ENCODE assay signal across 8 cellular contexts in genomic region chr20:1184638-1185315, GRCh38. TPM values are rescaled to one million over a fixed set of nuclear protein-coding genes. Genes with fewer than 3 reads are reported as not detected.
A peak's percentile ranks its signal among the peaks of the same experiment; 100 is the strongest.
DNase-seq lines count a peak whose midpoint lies in the region; ATAC-seq and TF ChIP-seq lines count a peak whose summit lies in the region.

Gene TMEM74B (minus strand): TSS chr20:1184981. CDS start chr20:1183801, 1,180 bp downstream.

- H3K4me3 Mint-ChIP-seq in activated CD4-positive, alpha-beta memory T cell treated with anti-CD3 and anti-CD28 coated beads, Interleukin-2, amount 10 ng/mL, durations not matched to agents 7 days and 5 days, result peak within 1 kb of the TSS; percentile 59
- H3K4me3 Mint-ChIP-seq in stimulated activated effector memory CD8-positive, alpha-beta T cell treated with anti-CD3 and anti-CD28 coated beads, Interleukin-12 subunit alpha, Interleukin-12 subunit beta, amount 100 ng/mL, for 72 hours, result peak within 1 kb of the TSS; percentile 62

- H3K27ac Mint-ChIP-seq in activated CD4-positive, alpha-beta memory T cell treated with anti-CD3 and anti-CD28 coated beads, Interleukin-2, amount 10 ng/mL, durations not matched to agents 7 days and 5 days, result no peak within 1 kb of the TSS
- H3K27ac Mint-ChIP-seq in stimulated activated effector memory CD8-positive, alpha-beta T cell treated with anti-CD3 and anti-CD28 coated beads, Interleukin-12 subunit alpha, Interleukin-12 subunit beta, amount 100 ng/mL, for 72 hours, result no peak within 1 kb of the TSS

- POLR2A ChIA-PET in activated CD4-positive, alpha-beta memory T cell treated with anti-CD3 and anti-CD28 coated beads, Interleukin-2, amount 10 ng/mL, durations not matched to agents 7 days and 5 days (lab: Charles Lee), result interaction anchor here (0.7 kb wide), 1 partner anchor 33 kb away, joined by 4 read pairs; no protein-coding TSS in a partner anchor

- H3K36me3 Mint-ChIP-seq in activated CD4-positive, alpha-beta memory T cell treated with anti-CD3 and anti-CD28 coated beads, Interleukin-2, amount 10 ng/mL, durations not matched to agents 7 days and 5 days (ENCODE audit: low read depth), result no peaks in the 10 kb centered on the region
- peaks cover 6% of the 10 kb centered on the region for H3K36me3 Mint-ChIP-seq in stimulated activated effector memory CD8-positive, alpha-beta T cell treated with anti-CD3 and anti-CD28 coated beads, Interleukin-12 subunit alpha, Interleukin-12 subunit beta, amount 100 ng/mL, for 72 hours

- peak within 1 kb of the TSS; percentile 52 to 67 for H3K4me3 ChIP-seq in right atrium auricular region

- peaks cover 10% of the 10 kb centered on the region for H3K4me1 Mint-ChIP-seq in activated CD4-positive, alpha-beta memory T cell treated with anti-CD3 and anti-CD28 coated beads, Interleukin-2, amount 10 ng/mL, durations not matched to agents 7 days and 5 days
- H3K4me1 Mint-ChIP-seq in stimulated activated effector memory CD8-positive, alpha-beta T cell treated with anti-CD3 and anti-CD28 coated beads, Interleukin-12 subunit alpha, Interleukin-12 subunit beta, amount 100 ng/mL, for 72 hours, result peaks cover 20% of the 10 kb centered on the region

- H3K36me3 ChIP-seq in right atrium auricular region, result no peaks in the 10 kb centered on the region

- DNase-seq in NCI-H1417 (lab: John Stamatoyannopoulos, UW), result peak in 2 of 3 experiments; percentile 60 to 72
- no peak for DNase-seq in NCI-H1417 treated with DMSO at 0.1 percent for 48 hours (lab: John Stamatoyannopoulos, UW)
- no peak for DNase-seq in activated CD4-positive, alpha-beta memory T cell treated with anti-CD3 and anti-CD28 coated beads, Interleukin-2, amount 10 ng/mL, durations not matched to agents 7 days and 5 days
- DNase-seq in right atrium auricular region (ENCODE audit: low spot score), result no peak
- no peak for DNase-seq in stimulated activated effector memory CD8-positive, alpha-beta T cell treated with anti-CD3 and anti-CD28 coated beads, Interleukin-12 subunit alpha, Interleukin-12 subunit beta, amount 100 ng/mL, for 72 hours (ENCODE audit: low spot score in 2 of 2)
- DNase-seq in C1 segment of cervical spinal cord (lab: John Stamatoyannopoulos, UW), result no peak
- DNase-seq in stimulated activated naive CD4-positive, alpha-beta T cell treated with Interleukin-2 at 50 U/mL for 16 hours (lab: John Stamatoyannopoulos, UW), result no peak
- DNase-seq in NCI-H187 treated with DMSO at 0.1 percent for 48 hours (lab: John Stamatoyannopoulos, UW), result no peak

- TF ChIP-seq CTCF in right atrium auricular region (IDR thresholded peaks at IDR 0.05), result no peak

- no peaks in the 10 kb centered on the region for H3K27me3 ChIP-seq in right atrium auricular region

- H3K4me1 ChIP-seq in right atrium auricular region, result peaks cover 0 to 37% of the 10 kb centered on the region in 2 donors

- H3K27ac ChIP-seq in right atrium auricular region, result peak within 1 kb of the TSS; percentile 35 to 60

- H3K9me3 Mint-ChIP-seq in activated CD4-positive, alpha-beta memory T cell treated with anti-CD3 and anti-CD28 coated beads, Interleukin-2, amount 10 ng/mL, durations not matched to agents 7 days and 5 days, result no peaks in the 10 kb centered on the region
- H3K9me3 Mint-ChIP-seq in stimulated activated effector memory CD8-positive, alpha-beta T cell treated with anti-CD3 and anti-CD28 coated beads, Interleukin-12 subunit alpha, Interleukin-12 subunit beta, amount 100 ng/mL, for 72 hours, result no peaks in the 10 kb centered on the region

- peak; percentile 14 for ATAC-seq in stimulated activated effector memory CD8-positive, alpha-beta T cell treated with anti-CD3 and anti-CD28 coated beads, Interleukin-12 subunit alpha, Interleukin-12 subunit beta, amount 100 ng/mL, for 72 hours

- H3K9me3 ChIP-seq in right atrium auricular region, result no peaks in the 10 kb centered on the region

- H3K27me3 Mint-ChIP-seq in activated CD4-positive, alpha-beta memory T cell treated with anti-CD3 and anti-CD28 coated beads, Interleukin-2, amount 10 ng/mL, durations not matched to agents 7 days and 5 days, result peaks cover 38% of the 10 kb centered on the region

- CTCF ChIA-PET in activated CD4-positive, alpha-beta memory T cell treated with anti-CD3 and anti-CD28 coated beads, Interleukin-2, amount 10 ng/mL, durations not matched to agents 7 days and 5 days (lab: Charles Lee), result interaction anchor here (0.8 to 1.2 kb wide), 2 partner anchors 60 to 76 kb away, joined by 3 read pairs; no protein-coding TSS in a partner anchor

RNA-seq across cellular contexts. Expression of gene TMEM74B, which starts in this region (rescaled TPM):
- 1 to 10 TPM in 1 of 2 experiments, under 1 TPM in 1; 0.83 to 1.8 TPM for total RNA-seq in activated CD4-positive, alpha-beta memory T cell treated with anti-CD3 and anti-CD28 coated beads, Interleukin-2, amount 10 ng/mL, durations not matched to agents 7 days and 5 days
- 1 to 10 TPM in 1 of 2 donors, under 1 TPM in 1; 0.83 to 4.6 TPM for total RNA-seq in right atrium auricular region

Comparison
In these comparisons a context has a peak if more than half of its experiments do, and no peak if none do; other contexts are left out.
1. DNase-seq: peak in NCI-H1417 (2 of 3); none in NCI-H1417 treated with DMSO at 0.1 percent for 48 hours (single experiment), activated CD4-positive, alpha-beta memory T cell treated with anti-CD3 and anti-CD28 coated beads, Interleukin-2, amount 10 ng/mL, durations not matched to agents 7 days and 5 days (single experiment), right atrium auricular region (single experiment), stimulated activated effector memory CD8-positive, alpha-beta T cell treated with anti-CD3 and anti-CD28 coated beads, Interleukin-12 subunit alpha, Interleukin-12 subunit beta, amount 100 ng/mL, for 72 hours (0 of 2), C1 segment of cervical spinal cord (0 of 14), stimulated activated naive CD4-positive, alpha-beta T cell treated with Interleukin-2 at 50 U/mL for 16 hours (single experiment) and NCI-H187 treated with DMSO at 0.1 percent for 48 hours (single experiment).